ENCODE assay signal across 13 cellular contexts in the genomic region with DNA sequence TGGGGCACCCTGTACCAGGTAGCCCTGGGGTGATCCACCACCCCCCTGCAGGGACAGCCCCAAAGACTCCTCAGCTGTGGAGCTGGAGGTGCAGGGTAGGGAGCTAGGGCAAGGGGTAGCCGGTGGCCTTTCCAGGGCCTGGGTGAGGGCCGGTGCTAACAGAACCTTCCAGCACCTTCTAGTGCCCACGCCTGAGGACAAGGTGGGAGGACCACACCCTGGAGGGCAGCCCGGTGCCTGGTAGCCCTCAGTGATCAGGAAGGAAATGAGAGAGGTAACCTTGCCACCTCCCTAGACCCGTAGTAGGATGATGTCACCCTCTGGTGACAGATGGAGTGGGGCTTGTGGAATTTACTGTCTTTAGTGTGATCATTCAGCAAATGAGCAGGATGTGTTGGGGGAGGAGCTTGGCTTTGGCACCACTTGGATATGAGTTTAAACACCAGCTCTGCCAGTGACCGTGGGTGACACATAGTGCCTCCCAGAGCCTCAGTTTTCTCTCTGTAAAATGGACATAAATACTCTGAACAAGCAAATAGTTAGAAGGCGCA.
DNase-seq lines count a peak whose midpoint lies in the region; ATAC-seq and TF ChIP-seq lines count a peak whose summit lies in the region.
"Had no signal": no experiment of that assay in that cellular context is flagged by ENCODE, and none has a peak within 500 bp of the region (broad histone marks: within the 10 kb centered on the region; RNA-seq: fewer than 3 reads in every experiment).

No MANE protein-coding gene starts in this region.

- H3K9me3 ChIP-seq in vagina, result no peaks in the 10 kb centered on the region
- H3K9me3 ChIP-seq: BLaER1, right lobe of liver had no signal

- TF ChIP-seq POLR2A in vagina (IDR thresholded peaks at IDR 0.05), result no peak

- CTCF ChIA-PET in Calu3 (lab: Charles Lee), result interaction anchor here (0.6 to 1.2 kb wide), 2 partner anchors 367 to 475 kb away, joined by 3 to 5 read pairs; no protein-coding TSS in a partner anchor

- H3K4me3 Mint-ChIP-seq in natural killer cell treated with Interleukin-12 subunit alpha and Interleukin-12 subunit beta and Interleukin-15 and Interleukin-18, amount 100 ng/mL, for 72 hours, result no peak overlapping the region
- no peak overlapping the region for H3K4me3 Mint-ChIP-seq in natural killer cell
- no peak overlapping the region for H3K4me3 Mint-ChIP-seq in Calu3 (ENCODE audit: low read depth, unreplicated experiment)

- no peak for DNase-seq in natural killer cell treated with Interleukin-12 subunit alpha and Interleukin-12 subunit beta and Interleukin-15 and Interleukin-18, amount 100 ng/mL, for 72 hours (ENCODE audit: low spot score)
- no peak for DNase-seq in natural killer cell
- DNase-seq in SW480 (ENCODE audit: low spot score), result peak; percentile 75
- peak; percentile 56 for DNase-seq in iris pigment epithelial cell (ENCODE audit: low read depth)
- DNase-seq in Calu3, result no peak
- no peak for DNase-seq in NOMO-1 (lab: John Stamatoyannopoulos, UW; ENCODE audit: unreplicated experiment in 2 of 2)
- DNase-seq in vagina (ENCODE audit: extremely low spot score in 2 of 2), result no peak
- no peak for DNase-seq in C1 segment of cervical spinal cord (lab: John Stamatoyannopoulos, UW)
- DNase-seq: central memory CD4-positive, alpha-beta T cell; KBM-7; mammary epithelial cell; right lobe of liver had no signal

- H3K9me3 Mint-ChIP-seq in natural killer cell treated with Interleukin-12 subunit alpha and Interleukin-12 subunit beta and Interleukin-15 and Interleukin-18, amount 100 ng/mL, for 72 hours, result no peaks in the 10 kb centered on the region
- H3K9me3 Mint-ChIP-seq in natural killer cell, result no peaks in the 10 kb centered on the region
- no peaks in the 10 kb centered on the region for H3K9me3 Mint-ChIP-seq in Calu3 (ENCODE audit: low read depth, unreplicated experiment)

- no peak overlapping the region for H3K27ac ChIP-seq in vagina
- H3K27ac ChIP-seq: BLaER1, right lobe of liver had no signal

- no peaks in the 10 kb centered on the region for H3K36me3 ChIP-seq in vagina
- H3K36me3 ChIP-seq: BLaER1, right lobe of liver had no signal

- H3K27me3 Mint-ChIP-seq in natural killer cell treated with Interleukin-12 subunit alpha and Interleukin-12 subunit beta and Interleukin-15 and Interleukin-18, amount 100 ng/mL, for 72 hours, result no peaks in the 10 kb centered on the region
- H3K27me3 Mint-ChIP-seq in natural killer cell (ENCODE audit: low read depth in 2 of 2) (no peaks in the 10 kb centered on the region), Calu3 (ENCODE audit: unreplicated experiment) (peaks cover 44% of the 10 kb centered on the region)

- no TSS peak for BruUV-seq in Calu3 (replicated peaks; lab: Mats Ljungman, UMichigan)

- peak; percentile 46 to 59 for ATAC-seq in natural killer cell treated with Interleukin-12 subunit alpha and Interleukin-12 subunit beta and Interleukin-15 and Interleukin-18, amount 100 ng/mL, for 72 hours
- no peak for ATAC-seq in natural killer cell

- no peak overlapping the region for H3K4me3 ChIP-seq in vagina
- H3K4me3 ChIP-seq: BLaER1, right lobe of liver had no signal

- H3K36me3 Mint-ChIP-seq in natural killer cell treated with Interleukin-12 subunit alpha and Interleukin-12 subunit beta and Interleukin-15 and Interleukin-18, amount 100 ng/mL, for 72 hours, result no peaks in the 10 kb centered on the region
- H3K36me3 Mint-ChIP-seq in natural killer cell (no peaks in the 10 kb centered on the region), Calu3 (ENCODE audit: insufficient read depth, unreplicated experiment) (no peaks in the 10 kb centered on the region)

- intact Hi-C loops in natural killer cell (cut with micrococcal nuclease) (no loop called here), Calu3 (cut with micrococcal nuclease; ENCODE audit: unreplicated experiment) (no loop called here), vagina (cut with DNase I) (no loop called here)

- H3K27me3 ChIP-seq in vagina, result no peaks in the 10 kb centered on the region
- H3K27me3 ChIP-seq: BLaER1, right lobe of liver had no signal

- no peaks in the 10 kb centered on the region for H3K4me1 ChIP-seq in vagina
- H3K4me1 ChIP-seq: right lobe of liver had no signal

- peaks cover 0 to 10% of the 10 kb centered on the region in 2 donors for H3K4me1 Mint-ChIP-seq in natural killer cell treated with Interleukin-12 subunit alpha and Interleukin-12 subunit beta and Interleukin-15 and Interleukin-18, amount 100 ng/mL, for 72 hours (ENCODE audit: low read depth in 2 of 2)
- peaks cover 6 to 7% of the 10 kb centered on the region in 2 donors for H3K4me1 Mint-ChIP-seq in natural killer cell
- H3K4me1 Mint-ChIP-seq in Calu3 (ENCODE audit: low read depth, unreplicated experiment), result no peaks in the 10 kb centered on the region

- TF ChIP-seq CTCF in natural killer cell (IDR thresholded peaks at IDR 0.05) (no peak), Calu3 (IDR thresholded peaks at IDR 0.05; ENCODE audit: unreplicated experiment) (no peak), vagina (IDR thresholded peaks at IDR 0.05) (no peak)

- H3K27ac Mint-ChIP-seq in natural killer cell treated with Interleukin-12 subunit alpha and Interleukin-12 subunit beta and Interleukin-15 and Interleukin-18, amount 100 ng/mL, for 72 hours, result no peak overlapping the region
- H3K27ac Mint-ChIP-seq in natural killer cell (no peak overlapping the region), Calu3 (ENCODE audit: unreplicated experiment) (no peak overlapping the region)

Comparison
In these comparisons a context has a peak if more than half of its experiments do, and no peak if none do; other contexts are left out.
1. ATAC-seq: peak in natural killer cell treated with Interleukin-12 subunit alpha and Interleukin-12 subunit beta and Interleukin-15 and Interleukin-18, amount 100 ng/mL, for 72 hours (2 of 2); none in natural killer cell (0 of 3).
2. DNase-seq: peak in SW480 (single experiment) and iris pigment epithelial cell (single experiment); none in natural killer cell treated with Interleukin-12 subunit alpha and Interleukin-12 subunit beta and Interleukin-15 and Interleukin-18, amount 100 ng/mL, for 72 hours (single experiment), natural killer cell (single experiment), Calu3 (single experiment), NOMO-1 (0 of 2), vagina (0 of 2) and C1 segment of cervical spinal cord (0 of 14).